In the genomic region with DNA sequence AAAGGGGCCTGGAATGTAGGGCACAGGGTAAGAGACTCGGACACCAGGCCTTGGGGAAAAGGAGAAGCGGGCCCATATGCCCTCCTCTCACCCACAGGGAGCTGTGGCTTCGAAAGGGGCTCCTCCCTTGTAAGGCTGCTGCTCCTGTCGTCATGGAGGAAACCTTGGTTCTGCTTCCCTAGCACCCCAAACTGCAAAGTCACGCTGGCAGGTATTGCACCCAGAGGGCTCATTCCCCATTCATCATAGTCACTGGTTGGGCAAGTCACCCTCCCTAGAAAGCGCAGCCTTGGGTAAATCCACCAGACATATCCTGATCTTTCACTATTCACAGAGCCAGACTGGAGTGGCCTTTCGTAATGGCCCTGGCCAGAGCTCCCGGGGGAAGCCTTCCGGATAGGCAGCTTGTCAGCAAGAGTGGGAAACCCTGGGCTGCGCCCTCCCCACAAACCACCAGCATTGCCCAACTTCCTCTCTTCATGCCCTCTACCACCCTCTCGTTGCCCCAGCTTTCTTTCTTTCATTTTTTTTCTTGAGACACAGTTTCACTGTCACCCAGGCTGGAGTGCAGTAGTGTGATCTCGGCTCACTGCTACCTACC, we compare ENCODE assay signal across 8 cellular contexts.
DNase-seq lines count a peak whose midpoint lies in the region; ATAC-seq, FAIRE-seq and TF ChIP-seq lines count a peak whose summit lies in the region.

No MANE protein-coding gene starts in this region.

- 74% methylated on average over 12 of the region's 12 CpGs for WGBS in A549 (ENCODE audit: missing lambda C conversion rate)

- peak overlapping the region; percentile 32 for H3K27ac Mint-ChIP-seq in activated T-helper 1 cell treated with anti-CD3 and anti-CD28 coated beads, Interleukin-12 subunit alpha, Interleukin-12 subunit beta, Interleukin-2, Interleukin-4 antibody, amounts not matched to agents 30 ng/mL and 10 ng/mL and 1 ng/mL, durations not matched to agents 14 hours and 24 hours and 36 hours

- DNase-seq in A549 (ENCODE audit: low read depth in 1 of 2, low spot score in 1 of 2), result peak in 1 of 2 experiments; percentile 38
- DNase-seq in MV-4-11 (lab: John Stamatoyannopoulos, UW), result peak; percentile 100
- no peak for DNase-seq in activated T-helper 1 cell treated with anti-CD3 and anti-CD28 coated beads, Interleukin-12 subunit alpha, Interleukin-12 subunit beta, Interleukin-2, Interleukin-4 antibody, amounts not matched to agents 30 ng/mL and 10 ng/mL and 1 ng/mL, durations not matched to agents 14 hours and 24 hours and 36 hours (ENCODE audit: low spot score)
- DNase-seq in iris pigment epithelial cell (ENCODE audit: low read depth), result peak; percentile 54
- peak; percentile 71 for DNase-seq in stimulated activated CD8-positive, alpha-beta memory T cell treated with anti-CD3 and anti-CD28 coated beads, Interleukin-4, amount 100 ng/mL, for 48 hours
- no peak for DNase-seq in NCI-H2227 (lab: John Stamatoyannopoulos, UW; ENCODE audit: unreplicated experiment)
- no peak for DNase-seq in amniotic stem cell (lab: John Stamatoyannopoulos, UW)

- no peaks in the 10 kb centered on the region for H3K4me1 ChIP-seq in A549

- H3K4me3 ChIP-seq in A549, result no peak overlapping the region

- no peak for TF ChIP-seq POLR2A in A549 (IDR thresholded peaks at IDR 0.05; ENCODE audit: low read length)

- no peaks in the 10 kb centered on the region for H3K9me3 ChIP-seq in A549

- peak overlapping the region; percentile 59 for H3K4me3 Mint-ChIP-seq in activated T-helper 1 cell treated with anti-CD3 and anti-CD28 coated beads, Interleukin-12 subunit alpha, Interleukin-12 subunit beta, Interleukin-2, Interleukin-4 antibody, amounts not matched to agents 30 ng/mL and 10 ng/mL and 1 ng/mL, durations not matched to agents 14 hours and 24 hours and 36 hours

- H3K36me3 Mint-ChIP-seq in activated T-helper 1 cell treated with anti-CD3 and anti-CD28 coated beads, Interleukin-12 subunit alpha, Interleukin-12 subunit beta, Interleukin-2, Interleukin-4 antibody, amounts not matched to agents 30 ng/mL and 10 ng/mL and 1 ng/mL, durations not matched to agents 14 hours and 24 hours and 36 hours (ENCODE audit: low read depth), result no peaks in the 10 kb centered on the region

- no peak for TF ChIP-seq RAD21 in A549 (conservative IDR thresholded peaks at IDR 0.05 in 1 of 2, IDR thresholded peaks at IDR 0.05 in 1 of 2)

- FAIRE-seq in A549 (lab: Jason Lieb, UNC), result no peak

- H3K4me2 ChIP-seq in A549, result no peak overlapping the region

- peak overlapping the region in 1 of 2 experiments; percentile 57; a peak in 3 of 6 replicates for H3K27ac ChIP-seq in A549

- ATAC-seq in A549, result peak; percentile 54 to 57; a peak in 4 of 6 replicates
- ATAC-seq in GM18861 (IDR thresholded peaks at IDR 0.05; ENCODE audit: unreplicated experiment), result no peak

- H3K27me3 Mint-ChIP-seq in activated T-helper 1 cell treated with anti-CD3 and anti-CD28 coated beads, Interleukin-12 subunit alpha, Interleukin-12 subunit beta, Interleukin-2, Interleukin-4 antibody, amounts not matched to agents 30 ng/mL and 10 ng/mL and 1 ng/mL, durations not matched to agents 14 hours and 24 hours and 36 hours (ENCODE audit: insufficient read depth), result no peaks in the 10 kb centered on the region

- H3K9me3 Mint-ChIP-seq in activated T-helper 1 cell treated with anti-CD3 and anti-CD28 coated beads, Interleukin-12 subunit alpha, Interleukin-12 subunit beta, Interleukin-2, Interleukin-4 antibody, amounts not matched to agents 30 ng/mL and 10 ng/mL and 1 ng/mL, durations not matched to agents 14 hours and 24 hours and 36 hours, result no peaks in the 10 kb centered on the region

- peaks cover 12% of the 10 kb centered on the region for H3K4me1 Mint-ChIP-seq in activated T-helper 1 cell treated with anti-CD3 and anti-CD28 coated beads, Interleukin-12 subunit alpha, Interleukin-12 subunit beta, Interleukin-2, Interleukin-4 antibody, amounts not matched to agents 30 ng/mL and 10 ng/mL and 1 ng/mL, durations not matched to agents 14 hours and 24 hours and 36 hours (ENCODE audit: low read depth)

- intact Hi-C loops in activated T-helper 1 cell treated with anti-CD3 and anti-CD28 coated beads, Interleukin-12 subunit alpha, Interleukin-12 subunit beta, Interleukin-2, Interleukin-4 antibody, amounts not matched to agents 30 ng/mL and 10 ng/mL and 1 ng/mL, durations not matched to agents 14 hours and 24 hours and 36 hours (cut with micrococcal nuclease), result no loop called here

- no peak for TF ChIP-seq CTCF in A549 (IDR thresholded peaks at IDR 0.05)

- no peak for TF ChIP-seq EP300 in A549 (IDR thresholded peaks at IDR 0.05)

- POLR2A ChIA-PET in A549 (lab: Yijun Ruan, JAX), result no interaction called here

- CTCF ChIA-PET in A549 (lab: Yijun Ruan, JAX), result interaction anchor here (0.9 to 3.8 kb wide), 3 partner anchors 9 to 144 kb away, joined by 3 to 20 read pairs (median 3); no protein-coding TSS in a partner anchor

TF ChIP-seq in A549, 52 proteins besides CTCF, POLR2A, EP300 and RAD21:
- TF ChIP-seq CEBPB (IDR thresholded peaks at IDR 0.05), result 0 out of 4 replicates have a peak, but pooled peaks of 1 of the 2 experiments have one; percentile 6
- no peak for TF ChIP-seq ESRRA (IDR thresholded peaks at IDR 0.05; ENCODE audit: borderline replicate concordance, low read length)
- TF ChIP-seq, protein P1, sequence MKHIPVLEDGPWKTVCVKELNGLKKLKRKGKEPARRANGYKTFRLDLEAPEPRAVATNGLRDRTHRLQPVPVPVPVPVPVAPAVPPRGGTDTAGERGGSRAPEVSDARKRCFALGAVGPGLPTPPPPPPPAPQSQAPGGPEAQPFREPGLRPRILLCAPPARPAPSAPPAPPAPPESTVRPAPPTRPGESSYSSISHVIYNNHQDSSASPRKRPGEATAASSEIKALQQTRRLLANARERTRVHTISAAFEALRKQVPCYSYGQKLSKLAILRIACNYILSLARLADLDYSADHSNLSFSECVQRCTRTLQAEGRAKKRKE (CRISPR knock-in tag; IDR thresholded peaks at IDR 0.05; ENCODE audit: low read depth), result no peak

Comparison
In these comparisons a context has a peak if more than half of its experiments do, and no peak if none do; other contexts are left out.
1. DNase-seq: peak in MV-4-11 (single experiment), iris pigment epithelial cell (single experiment) and stimulated activated CD8-positive, alpha-beta memory T cell treated with anti-CD3 and anti-CD28 coated beads, Interleukin-4, amount 100 ng/mL, for 48 hours (single experiment); none in activated T-helper 1 cell treated with anti-CD3 and anti-CD28 coated beads, Interleukin-12 subunit alpha, Interleukin-12 subunit beta, Interleukin-2, Interleukin-4 antibody, amounts not matched to agents 30 ng/mL and 10 ng/mL and 1 ng/mL, durations not matched to agents 14 hours and 24 hours and 36 hours (single experiment), NCI-H2227 (single experiment) and amniotic stem cell (single experiment).